ENCODE assay signal across 17 cellular contexts in genomic region chr12:26744042-26744626, GRCh38.
A peak's percentile ranks its signal among the peaks of the same experiment; 100 is the strongest.
DNase-seq lines count a peak whose midpoint lies in the region; ATAC-seq, FAIRE-seq and TF ChIP-seq lines count a peak whose summit lies in the region.
"Had no signal": no experiment of that assay in that cellular context is flagged by ENCODE, and none has a peak within 500 bp of the region (broad histone marks: within the 10 kb centered on the region; RNA-seq: fewer than 3 reads in every experiment).

No MANE protein-coding gene starts in this region.

- H2BK12ac ChIP-seq in trophoblast cell (ENCODE audit: low read length), result peak overlapping the region; percentile 94

- H3K79me2 ChIP-seq in trophoblast cell (ENCODE audit: control insufficient read depth, insufficient read depth, low read length, poor library complexity), result peaks cover 4% of the 10 kb centered on the region

- H3K79me1 ChIP-seq in trophoblast cell (ENCODE audit: low read length), result peaks cover 9% of the 10 kb centered on the region

- no peak overlapping the region for H2AFZ ChIP-seq in trophoblast cell (ENCODE audit: insufficient read depth, low read length, poor library complexity)

- intact Hi-C loops in left colon (cut with DNase I, micrococcal nuclease), result no loop called here

- no peaks in the 10 kb centered on the region for H3K27me3 ChIP-seq in WERI-Rb-1 (ENCODE audit: insufficient read depth, low read depth, severe bottlenecking)
- no peaks in the 10 kb centered on the region for H3K27me3 ChIP-seq in trophoblast cell (ENCODE audit: insufficient read depth, low read length)

- ATAC-seq in left colon (peak; percentile 37), GM19452 (IDR thresholded peaks at IDR 0.05; ENCODE audit: unreplicated experiment) (no peak)

- H2BK5ac ChIP-seq in trophoblast cell (ENCODE audit: low read depth, low read length, poor library complexity), result peak overlapping the region; percentile 32

- H3K4me3 ChIP-seq in WERI-Rb-1 (ENCODE audit: low read depth, low read length), result no peak overlapping the region
- no peak overlapping the region for H3K4me3 ChIP-seq in trophoblast cell (ENCODE audit: low read depth, low read length)
- no peak overlapping the region for H3K4me3 ChIP-seq in coronary artery
- H3K4me3 ChIP-seq: SK-N-MC had no signal

- peaks cover 8 to 16% of the 10 kb centered on the region in 2 experiments for H3K4me1 ChIP-seq in trophoblast cell (ENCODE audit: control insufficient read depth in 1 of 2, insufficient read depth in 2 of 2, low read length in 2 of 2)

- WGBS in trophoblast cell (ENCODE audit: extremely low coverage, insufficient coverage, insufficient read length), result no CpG with 5 or more reads among the region's 5 CpGs

- H2AK5ac ChIP-seq in trophoblast cell (ENCODE audit: low read length), result peak overlapping the region; percentile 65

- H2BK120ac ChIP-seq in trophoblast cell (ENCODE audit: insufficient read depth, low read length, poor library complexity), result peak overlapping the region; percentile 65

- peak overlapping the region; percentile 57 for H3K18ac ChIP-seq in trophoblast cell (ENCODE audit: low read length)

- peak overlapping the region; percentile 7 for H3K27ac ChIP-seq in WERI-Rb-1
- no peak overlapping the region for H3K27ac ChIP-seq in trophoblast cell (ENCODE audit: low read depth, low read length)
- H3K27ac ChIP-seq in coronary artery, result no peak overlapping the region
- H3K27ac ChIP-seq: SK-N-MC had no signal

- no peak for TF ChIP-seq CTCF in WERI-Rb-1 (IDR thresholded peaks at IDR 0.05; ENCODE audit: low read depth, low read length)
- TF ChIP-seq CTCF in coronary artery (IDR thresholded peaks at IDR 0.05), result no peak

- peak overlapping the region; percentile 21 for H4K8ac ChIP-seq in trophoblast cell (ENCODE audit: low read depth, low read length)

- H3K4ac ChIP-seq in trophoblast cell (ENCODE audit: low read depth, low read length), result no peak overlapping the region

- FAIRE-seq in GM12892 (lab: Jason Lieb, UNC), result peak; percentile 38
- FAIRE-seq: H54 had no signal

- H3K36me3 ChIP-seq in WERI-Rb-1, result no peaks in the 10 kb centered on the region
- no peaks in the 10 kb centered on the region for H3K36me3 ChIP-seq in trophoblast cell (ENCODE audit: control insufficient read depth in 1 of 2, insufficient read depth in 2 of 2, low read length in 2 of 2)

- H3K9ac ChIP-seq in trophoblast cell (ENCODE audit: low read length), result no peak overlapping the region

- DNase-seq in GM12892 (ENCODE audit: insufficient read length), result no peak
- no peak for DNase-seq in WERI-Rb-1
- no peak for DNase-seq in left colon
- no peak for DNase-seq in trophoblast cell
- no peak for DNase-seq in coronary artery (ENCODE audit: low spot score)
- no peak for DNase-seq in mesenteric fat pad (ENCODE audit: low spot score)
- no peak for DNase-seq in AML-193 (lab: John Stamatoyannopoulos, UW)
- DNase-seq: Calu3; CD4-positive, alpha-beta T cell; DMS79; Kasumi-1; NCI-H1105; NCI-H1694; Right ventricle myocardium superior had no signal

- H4K91ac ChIP-seq in trophoblast cell (ENCODE audit: low read depth, low read length), result peak overlapping the region; percentile 77

- peaks cover 2% of the 10 kb centered on the region for H3K9me3 ChIP-seq in WERI-Rb-1 (ENCODE audit: severe bottlenecking)
- no peaks in the 10 kb centered on the region for H3K9me3 ChIP-seq in trophoblast cell (ENCODE audit: insufficient read depth, low read depth, low read length)

- H3K14ac ChIP-seq in trophoblast cell (ENCODE audit: low read length), result peak overlapping the region; percentile 29

- no peak overlapping the region for H3K4me2 ChIP-seq in trophoblast cell (ENCODE audit: low read length)

- no peak overlapping the region for H4K12ac ChIP-seq in trophoblast cell (ENCODE audit: low read depth, low read length)

- no peak for TF ChIP-seq POLR2A in GM12892 (IDR thresholded peaks at IDR 0.05; ENCODE audit: low read depth, low read length)

- H3K23ac ChIP-seq in trophoblast cell (ENCODE audit: low read length), result no peak overlapping the region
